ENCODE assay signal across 1 cellular context in the genomic region with DNA sequence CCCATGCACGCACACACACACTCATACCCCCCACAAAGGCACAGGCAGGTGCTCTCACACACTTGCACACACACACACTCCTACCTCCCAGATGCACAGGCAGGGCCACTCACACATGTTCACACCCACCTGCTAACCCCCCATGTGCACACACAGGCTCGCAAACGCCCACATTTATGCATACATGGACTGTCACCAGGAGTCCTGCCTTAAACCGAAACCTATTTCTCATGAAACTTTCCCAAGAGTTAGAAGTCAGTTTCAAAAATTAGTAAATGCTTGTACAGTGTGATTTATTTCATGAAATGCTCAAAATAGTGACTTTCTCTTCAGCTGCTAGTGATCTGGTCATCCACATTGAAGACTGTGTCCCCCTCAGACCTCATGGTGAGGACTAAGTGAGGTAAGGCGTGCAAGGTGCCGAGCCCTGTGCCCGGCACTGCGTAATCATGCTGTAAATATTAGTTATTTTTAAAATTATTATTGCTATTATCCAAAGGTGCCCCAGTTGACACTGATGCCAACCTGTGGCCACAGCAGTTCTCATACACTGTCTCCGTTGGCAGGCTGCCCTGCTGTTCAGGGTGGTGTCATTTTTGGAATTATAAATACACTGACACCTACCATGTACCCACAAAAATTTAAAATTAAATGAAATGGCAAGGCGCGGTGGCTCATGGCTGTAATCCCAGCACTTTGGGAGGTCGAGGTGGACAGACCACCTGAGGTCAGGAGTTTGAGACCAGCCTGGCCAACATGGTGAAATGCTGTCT.
A peak's percentile ranks its signal among the peaks of the same experiment; 100 is the strongest.
TF ChIP-seq lines count a peak whose summit lies in the region.

No MANE protein-coding gene starts in this region.

TF ChIP-seq in GM12878, 131 proteins besides CTCF, POLR2A, EP300 and RAD21 (continued from another document and continues in another):
- TF ChIP-seq, protein P1, sequence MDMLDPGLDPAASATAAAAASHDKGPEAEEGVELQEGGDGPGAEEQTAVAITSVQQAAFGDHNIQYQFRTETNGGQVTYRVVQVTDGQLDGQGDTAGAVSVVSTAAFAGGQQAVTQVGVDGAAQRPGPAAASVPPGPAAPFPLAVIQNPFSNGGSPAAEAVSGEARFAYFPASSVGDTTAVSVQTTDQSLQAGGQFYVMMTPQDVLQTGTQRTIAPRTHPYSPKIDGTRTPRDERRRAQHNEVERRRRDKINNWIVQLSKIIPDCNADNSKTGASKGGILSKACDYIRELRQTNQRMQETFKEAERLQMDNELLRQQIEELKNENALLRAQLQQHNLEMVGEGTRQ (IDR thresholded peaks at IDR 0.05; ENCODE audit: borderline replicate concordance, low read depth, low read length): no peak
- TF ChIP-seq MXI1 (IDR thresholded peaks at IDR 0.05; ENCODE audit: low read depth, low read length) (0 out of 2 replicates have a peak, but pooled peaks have one; percentile 28), TCF12 (IDR thresholded peaks at IDR 0.05; ENCODE audit: low read depth, low read length) (0 out of 2 replicates have a peak, but pooled peaks have one; percentile 21), ELK1 (IDR thresholded peaks at IDR 0.05; ENCODE audit: low read depth, low read length) (no peak), SIX5 (IDR thresholded peaks at IDR 0.05; ENCODE audit: low read depth, low read length, severe bottlenecking) (no peak), ZNF622 (IDR thresholded peaks at IDR 0.05) (no peak), CREB1 (IDR thresholded peaks at IDR 0.05; ENCODE audit: low read depth) (0 out of 2 replicates have a peak, but pooled peaks have one; percentile 54), POLR2AphosphoS2 (IDR thresholded peaks at IDR 0.05; ENCODE audit: low read depth, low read length) (no peak), RAD51 (IDR thresholded peaks at IDR 0.05) (no peak), NBN (IDR thresholded peaks at IDR 0.05) (peak; percentile 60; the same call in 1 of the 2 replicates), PAX8 (IDR thresholded peaks at IDR 0.05) (no peak), MTA3 (IDR thresholded peaks at IDR 0.05; ENCODE audit: borderline replicate concordance, low read length) (peak; percentile 87; the same call in 1 of the 2 replicates), MEF2A (IDR thresholded peaks at IDR 0.05; ENCODE audit: insufficient read depth, low read depth, low read length) (peak; percentile 84), SPI1 (IDR thresholded peaks at IDR 0.05; ENCODE audit: borderline replicate concordance, insufficient read depth, low read depth, low read length) (no peak), CEBPB (IDR thresholded peaks at IDR 0.05; ENCODE audit: borderline replicate concordance in 1 of 2, low read depth in 2 of 2, low read length in 2 of 2) (no peak), JUNB (IDR thresholded peaks at IDR 0.05) (peak; percentile 67), ZNF217 (IDR thresholded peaks at IDR 0.05) (no peak), CBFB (IDR thresholded peaks at IDR 0.05; ENCODE audit: low read depth) (no peak), SREBF2 (IDR thresholded peaks at IDR 0.05; ENCODE audit: low read length) (no peak), HDGF (IDR thresholded peaks at IDR 0.05) (peak; percentile 77), IKZF2 (IDR thresholded peaks at IDR 0.05) (peak; percentile 19 to 39; a peak in 1 of 4 replicates), RB1 (IDR thresholded peaks at IDR 0.05; ENCODE audit: borderline replicate concordance) (no peak), MYB (IDR thresholded peaks at IDR 0.05; ENCODE audit: borderline replicate concordance, low read depth, low read length) (no peak), BHLHE40 (IDR thresholded peaks at IDR 0.05; ENCODE audit: borderline replicate concordance in 1 of 2, low read depth in 2 of 2, low read length in 1 of 2) (peak; percentile 10 to 55; a peak in 3 of 4 replicates), KAT2A (conservative IDR thresholded peaks at IDR 0.05; ENCODE audit: control insufficient read depth, low read depth, low read length) (no peak), MYC (IDR thresholded peaks at IDR 0.05; ENCODE audit: insufficient read depth, insufficient read length, insufficient replicate concordance, low read length, severe bottlenecking) (no peak), IKZF1 (conservative IDR thresholded peaks at IDR 0.05) (peak; percentile 42; the same call in 1 of the 2 replicates), HCFC1 (IDR thresholded peaks at IDR 0.05; ENCODE audit: low read length) (no peak), MLLT1 (IDR thresholded peaks at IDR 0.05) (0 out of 2 replicates have a peak, but pooled peaks have one; percentile 43), HSF1 (IDR thresholded peaks at IDR 0.05; ENCODE audit: low read depth, low read length) (no peak), MEF2B (IDR thresholded peaks at IDR 0.05; ENCODE audit: partially characterized antibody, poor library complexity, severe bottlenecking) (peak; percentile 73), KDM1A (IDR thresholded peaks at IDR 0.05; ENCODE audit: borderline replicate concordance) (no peak), SKIL (IDR thresholded peaks at IDR 0.05; ENCODE audit: low read depth, poor library complexity, severe bottlenecking) (no peak), ZBED1 (IDR thresholded peaks at IDR 0.05; ENCODE audit: borderline replicate concordance) (peak; percentile 79; the same call in 1 of the 2 replicates), PAX5 (IDR thresholded peaks at IDR 0.05; ENCODE audit: borderline replicate concordance, low read depth, low read length) (no peak), PRDM15 (CRISPR knock-in tag; IDR thresholded peaks at IDR 0.05) (no peak), ZNF207 (IDR thresholded peaks at IDR 0.05; ENCODE audit: borderline replicate concordance) (no peak), TCF7 (IDR thresholded peaks at IDR 0.05; ENCODE audit: borderline replicate concordance) (no peak), ZNF384 (IDR thresholded peaks at IDR 0.05; ENCODE audit: borderline replicate concordance, low read depth, low read length) (no peak)
- TF ChIP-seq, protein P2, sequence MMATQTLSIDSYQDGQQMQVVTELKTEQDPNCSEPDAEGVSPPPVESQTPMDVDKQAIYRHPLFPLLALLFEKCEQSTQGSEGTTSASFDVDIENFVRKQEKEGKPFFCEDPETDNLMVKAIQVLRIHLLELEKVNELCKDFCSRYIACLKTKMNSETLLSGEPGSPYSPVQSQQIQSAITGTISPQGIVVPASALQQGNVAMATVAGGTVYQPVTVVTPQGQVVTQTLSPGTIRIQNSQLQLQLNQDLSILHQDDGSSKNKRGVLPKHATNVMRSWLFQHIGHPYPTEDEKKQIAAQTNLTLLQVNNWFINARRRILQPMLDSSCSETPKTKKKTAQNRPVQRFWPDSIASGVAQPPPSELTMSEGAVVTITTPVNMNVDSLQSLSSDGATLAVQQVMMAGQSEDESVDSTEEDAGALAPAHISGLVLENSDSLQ (IDR thresholded peaks at IDR 0.05): peak; percentile 36; the same call in 1 of the 2 replicates
- TF ChIP-seq, protein P3, sequence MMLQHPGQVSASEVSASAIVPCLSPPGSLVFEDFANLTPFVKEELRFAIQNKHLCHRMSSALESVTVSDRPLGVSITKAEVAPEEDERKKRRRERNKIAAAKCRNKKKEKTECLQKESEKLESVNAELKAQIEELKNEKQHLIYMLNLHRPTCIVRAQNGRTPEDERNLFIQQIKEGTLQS (IDR thresholded peaks at IDR 0.05; ENCODE audit: borderline replicate concordance, extremely low read depth, low read depth, low read length): no peak
- TF ChIP-seq, protein P4, sequence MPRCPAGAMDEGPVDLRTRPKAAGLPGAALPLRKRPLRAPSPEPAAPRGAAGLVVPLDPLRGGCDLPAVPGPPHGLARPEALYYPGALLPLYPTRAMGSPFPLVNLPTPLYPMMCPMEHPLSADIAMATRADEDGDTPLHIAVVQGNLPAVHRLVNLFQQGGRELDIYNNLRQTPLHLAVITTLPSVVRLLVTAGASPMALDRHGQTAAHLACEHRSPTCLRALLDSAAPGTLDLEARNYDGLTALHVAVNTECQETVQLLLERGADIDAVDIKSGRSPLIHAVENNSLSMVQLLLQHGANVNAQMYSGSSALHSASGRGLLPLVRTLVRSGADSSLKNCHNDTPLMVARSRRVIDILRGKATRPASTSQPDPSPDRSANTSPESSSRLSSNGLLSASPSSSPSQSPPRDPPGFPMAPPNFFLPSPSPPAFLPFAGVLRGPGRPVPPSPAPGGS (IDR thresholded peaks at IDR 0.05; ENCODE audit: borderline replicate concordance, insufficient read depth, low read depth, low read length, poor library complexity, severe bottlenecking): peak; percentile 17
